Comparison of ENCODE assay signal across 1 cellular context in genomic region chr10:79058899-79059771, GRCh38.
TF ChIP-seq lines count a peak whose summit lies in the region.

No MANE protein-coding gene starts in this region.

TF ChIP-seq in HepG2, 621 proteins besides CTCF, POLR2A, EP300 and RAD21 (continued from another document):
- TF ChIP-seq, protein P1, sequence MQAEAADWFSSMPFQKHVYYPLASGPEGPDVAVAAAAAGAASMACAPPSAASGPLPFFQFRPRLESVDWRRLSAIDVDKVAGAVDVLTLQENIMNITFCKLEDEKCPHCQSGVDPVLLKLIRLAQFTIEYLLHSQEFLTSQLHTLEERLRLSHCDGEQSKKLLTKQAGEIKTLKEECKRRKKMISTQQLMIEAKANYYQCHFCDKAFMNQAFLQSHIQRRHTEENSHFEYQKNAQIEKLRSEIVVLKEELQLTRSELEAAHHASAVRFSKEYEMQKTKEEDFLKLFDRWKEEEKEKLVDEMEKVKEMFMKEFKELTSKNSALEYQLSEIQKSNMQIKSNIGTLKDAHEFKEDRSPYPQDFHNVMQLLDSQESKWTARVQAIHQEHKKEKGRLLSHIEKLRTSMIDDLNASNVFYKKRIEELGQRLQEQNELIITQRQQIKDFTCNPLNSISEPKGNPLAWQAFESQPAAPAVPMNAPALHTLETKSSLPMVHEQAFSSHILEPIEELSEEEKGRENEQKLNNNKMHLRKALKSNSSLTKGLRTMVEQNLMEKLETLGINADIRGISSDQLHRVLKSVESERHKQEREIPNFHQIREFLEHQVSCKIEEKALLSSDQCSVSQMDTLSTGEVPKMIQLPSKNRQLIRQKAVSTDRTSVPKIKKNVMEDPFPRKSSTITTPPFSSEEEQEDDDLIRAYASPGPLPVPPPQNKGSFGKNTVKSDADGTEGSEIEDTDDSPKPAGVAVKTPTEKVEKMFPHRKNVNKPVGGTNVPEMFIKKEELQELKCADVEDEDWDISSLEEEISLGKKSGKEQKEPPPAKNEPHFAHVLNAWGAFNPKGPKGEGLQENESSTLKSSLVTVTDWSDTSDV (CRISPR knock-in tag; IDR thresholded peaks at IDR 0.05), result no peak
- TF ChIP-seq SPEN (CRISPR knock-in tag; IDR thresholded peaks at IDR 0.05; ENCODE audit: low read depth), result peak; percentile 67; the same call in 1 of the 2 replicates
- TF ChIP-seq PAWR (CRISPR knock-in tag; IDR thresholded peaks at IDR 0.05; ENCODE audit: borderline replicate concordance), result no peak
- peak; percentile 34; the same call in 1 of the 2 replicates for TF ChIP-seq ZNF747 (CRISPR knock-in tag; IDR thresholded peaks at IDR 0.05; ENCODE audit: borderline replicate concordance)
- no peak for TF ChIP-seq HMGA1 (CRISPR knock-in tag; conservative IDR thresholded peaks at IDR 0.05)
- no peak for TF ChIP-seq DMTF1 (CRISPR knock-in tag; IDR thresholded peaks at IDR 0.05)
- no peak for TF ChIP-seq NFE2L1 (CRISPR knock-in tag; IDR thresholded peaks at IDR 0.05; ENCODE audit: borderline replicate concordance)
- no peak for TF ChIP-seq ZNF530 (CRISPR knock-in tag; IDR thresholded peaks at IDR 0.05; ENCODE audit: low read depth)
- TF ChIP-seq ZNF740 (CRISPR knock-in tag; IDR thresholded peaks at IDR 0.05), result no peak
- no peak for TF ChIP-seq NCOA5 (CRISPR knock-in tag; IDR thresholded peaks at IDR 0.05)
- no peak for TF ChIP-seq PTBP1 (IDR thresholded peaks at IDR 0.05; ENCODE audit: low read depth, low read length, poor library complexity, severe bottlenecking)
- peak; percentile 74 for TF ChIP-seq IRF2 (CRISPR knock-in tag; IDR thresholded peaks at IDR 0.05)
- no peak for TF ChIP-seq ZNF563 (CRISPR knock-in tag; IDR thresholded peaks at IDR 0.05)
- no peak for TF ChIP-seq ZNF33A (CRISPR knock-in tag; IDR thresholded peaks at IDR 0.05; ENCODE audit: borderline replicate concordance)
- TF ChIP-seq MAF1 (CRISPR knock-in tag; IDR thresholded peaks at IDR 0.05; ENCODE audit: borderline replicate concordance), result no peak
- TF ChIP-seq BHLHE40 (IDR thresholded peaks at IDR 0.05; ENCODE audit: low read length), result peak; percentile 75
- peak; percentile 86 for TF ChIP-seq PHF5A (CRISPR knock-in tag; IDR thresholded peaks at IDR 0.05; ENCODE audit: low read depth, unreplicated experiment)
- TF ChIP-seq, protein P2, sequence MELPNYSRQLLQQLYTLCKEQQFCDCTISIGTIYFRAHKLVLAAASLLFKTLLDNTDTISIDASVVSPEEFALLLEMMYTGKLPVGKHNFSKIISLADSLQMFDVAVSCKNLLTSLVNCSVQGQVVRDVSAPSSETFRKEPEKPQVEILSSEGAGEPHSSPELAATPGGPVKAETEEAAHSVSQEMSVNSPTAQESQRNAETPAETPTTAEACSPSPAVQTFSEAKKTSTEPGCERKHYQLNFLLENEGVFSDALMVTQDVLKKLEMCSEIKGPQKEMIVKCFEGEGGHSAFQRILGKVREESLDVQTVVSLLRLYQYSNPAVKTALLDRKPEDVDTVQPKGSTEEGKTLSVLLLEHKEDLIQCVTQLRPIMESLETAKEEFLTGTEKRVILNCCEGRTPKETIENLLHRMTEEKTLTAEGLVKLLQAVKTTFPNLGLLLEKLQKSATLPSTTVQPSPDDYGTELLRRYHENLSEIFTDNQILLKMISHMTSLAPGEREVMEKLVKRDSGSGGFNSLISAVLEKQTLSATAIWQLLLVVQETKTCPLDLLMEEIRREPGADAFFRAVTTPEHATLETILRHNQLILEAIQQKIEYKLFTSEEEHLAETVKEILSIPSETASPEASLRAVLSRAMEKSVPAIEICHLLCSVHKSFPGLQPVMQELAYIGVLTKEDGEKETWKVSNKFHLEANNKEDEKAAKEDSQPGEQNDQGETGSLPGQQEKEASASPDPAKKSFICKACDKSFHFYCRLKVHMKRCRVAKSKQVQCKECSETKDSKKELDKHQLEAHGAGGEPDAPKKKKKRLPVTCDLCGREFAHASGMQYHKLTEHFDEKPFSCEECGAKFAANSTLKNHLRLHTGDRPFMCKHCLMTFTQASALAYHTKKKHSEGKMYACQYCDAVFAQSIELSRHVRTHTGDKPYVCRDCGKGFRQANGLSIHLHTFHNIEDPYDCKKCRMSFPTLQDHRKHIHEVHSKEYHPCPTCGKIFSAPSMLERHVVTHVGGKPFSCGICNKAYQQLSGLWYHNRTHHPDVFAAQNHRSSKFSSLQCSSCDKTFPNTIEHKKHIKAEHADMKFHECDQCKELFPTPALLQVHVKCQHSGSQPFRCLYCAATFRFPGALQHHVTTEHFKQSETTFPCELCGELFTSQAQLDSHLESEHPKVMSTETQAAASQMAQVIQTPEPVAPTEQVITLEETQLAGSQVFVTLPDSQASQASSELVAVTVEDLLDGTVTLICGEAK (IDR thresholded peaks at IDR 0.05), result no peak
- TF ChIP-seq, protein P2 (CRISPR knock-in tag; IDR thresholded peaks at IDR 0.05), result no peak; the same call in 1 of the 2 replicates
